ENCODE assay signal across 8 cellular contexts in the genomic region with DNA sequence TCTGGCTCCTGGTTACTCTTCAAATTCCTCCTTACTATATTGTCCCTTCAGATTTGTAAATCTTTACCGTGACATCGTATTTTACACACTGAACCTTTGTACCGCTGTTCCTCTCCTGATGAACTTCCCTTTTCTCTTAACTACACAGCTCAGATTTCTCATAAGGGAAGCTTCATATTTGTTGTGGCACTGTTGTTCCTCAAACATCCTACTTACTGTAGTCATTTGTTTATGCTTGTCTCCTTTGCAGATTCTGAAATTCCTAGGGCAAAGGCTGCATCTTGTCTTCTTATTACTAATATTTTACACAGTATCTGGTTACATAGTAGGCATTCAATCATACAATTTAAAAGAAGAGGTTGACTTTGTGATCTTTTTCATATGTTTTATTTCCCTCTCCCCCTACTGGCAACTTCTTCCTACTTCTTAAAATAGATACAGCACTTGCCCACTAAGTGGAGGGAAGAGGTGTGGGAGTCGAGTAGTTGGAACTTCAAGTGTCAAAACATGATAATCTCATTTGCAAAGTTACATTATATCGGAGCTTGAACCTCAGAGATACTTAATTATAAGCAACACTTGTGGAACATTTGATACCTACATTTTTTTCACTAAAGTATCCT. TPM values are rescaled to one million over a fixed set of nuclear protein-coding genes. Genes with fewer than 3 reads are reported as not detected.
DNase-seq lines count a peak whose midpoint lies in the region; ATAC-seq and TF ChIP-seq lines count a peak whose summit lies in the region.

No MANE protein-coding gene starts in this region.

- H3K9me3 ChIP-seq in Loucy (ENCODE audit: insufficient read depth, low read depth, low read length) (no peaks in the 10 kb centered on the region), endodermal cell (ENCODE audit: control insufficient read depth, low read length) (no peaks in the 10 kb centered on the region)

- no peaks in the 10 kb centered on the region for H4K20me1 ChIP-seq in Loucy (ENCODE audit: insufficient read depth, low read length, poor library complexity, severe bottlenecking)

- no peaks in the 10 kb centered on the region for H3K79me2 ChIP-seq in Loucy (ENCODE audit: insufficient read depth, low read length)

- no peaks in the 10 kb centered on the region for H3K36me3 ChIP-seq in Loucy (ENCODE audit: insufficient read depth, low read length)
- H3K36me3 ChIP-seq in endodermal cell (ENCODE audit: control insufficient read depth, insufficient read depth, low read length) = no peaks in the 10 kb centered on the region

- H3K36me3 Mint-ChIP-seq in endodermal cell (ENCODE audit: low read depth) = no peaks in the 10 kb centered on the region

- H2AFZ ChIP-seq in Loucy (ENCODE audit: low read length) = 0 out of 2 replicates have a peak overlapping the region, but pooled peaks have one; percentile 39

- peak; percentile 36 for ATAC-seq in GM18909 (IDR thresholded peaks at IDR 0.05; ENCODE audit: poor library complexity, unreplicated experiment)
- no peak for ATAC-seq in HG03457 (IDR thresholded peaks at IDR 0.05; ENCODE audit: unreplicated experiment)

- DNase-seq in endodermal cell = no peak
- DNase-seq in retinal pigment epithelial cell (ENCODE audit: low read depth) = no peak
- no peak for DNase-seq in NCI-H748 treated with DMSO at 0.1 percent for 48 hours (lab: John Stamatoyannopoulos, UW)
- no peak for DNase-seq in stimulated activated CD4-positive, alpha-beta T cell treated with anti-CD3 and anti-CD28 coated beads, Interleukin-4, amount 100 ng/mL, for 1 hour
- DNase-seq in GM19240 (ENCODE audit: insufficient read length, low spot score) = no peak

- H3K27ac Mint-ChIP-seq in endodermal cell = no peak overlapping the region

- no peaks in the 10 kb centered on the region for H3K4me1 ChIP-seq in Loucy (ENCODE audit: insufficient read depth, low read length, poor library complexity, severe bottlenecking)
- peaks cover 4% of the 10 kb centered on the region for H3K4me1 ChIP-seq in endodermal cell (ENCODE audit: control insufficient read depth, insufficient read depth, low read length)

- H3K9ac ChIP-seq in Loucy (ENCODE audit: low read depth, low read length, poor library complexity, severe bottlenecking) = no peak overlapping the region
- H3K9ac ChIP-seq in endodermal cell (ENCODE audit: extremely low read depth, low read length, poor library complexity, severe bottlenecking) = no peak overlapping the region

- no peaks in the 10 kb centered on the region for H3K9me2 ChIP-seq in Loucy (replicated peaks; ENCODE audit: low read depth, low read length)

- H3F3A ChIP-seq in Loucy (ENCODE audit: low read depth) = no peaks in the 10 kb centered on the region

- peak; percentile 51 for TF ChIP-seq CTCF in Loucy (conservative IDR thresholded peaks at IDR 0.05; ENCODE audit: low read length)
- peak; percentile 68 for TF ChIP-seq CTCF in endodermal cell (conservative IDR thresholded peaks at IDR 0.05)
- TF ChIP-seq CTCF in retinal pigment epithelial cell (conservative IDR thresholded peaks at IDR 0.05; ENCODE audit: low read depth, low read length) = peak; percentile 38

- H3K27me3 ChIP-seq in Loucy (ENCODE audit: insufficient read depth, low read length, poor library complexity, severe bottlenecking) (no peaks in the 10 kb centered on the region), endodermal cell (ENCODE audit: control insufficient read depth, insufficient read depth, low read length, poor library complexity, severe bottlenecking) (no peaks in the 10 kb centered on the region)

- no peak overlapping the region for H3K4me3 Mint-ChIP-seq in endodermal cell

- no peak overlapping the region for H3K27ac ChIP-seq in endodermal cell (ENCODE audit: low read depth, low read length)

- H3K4me1 Mint-ChIP-seq in endodermal cell = peaks cover 6% of the 10 kb centered on the region

- WGBS in endodermal cell (ENCODE audit: insufficient coverage in 1 of 2, insufficient read length in 1 of 2), 2 experiments = 92 to 95% methylated on average over 3 to 4 of the region's 5 CpGs

- H3K4me3 ChIP-seq in Loucy (ENCODE audit: low read length, poor library complexity, severe bottlenecking) (no peak overlapping the region), endodermal cell (ENCODE audit: low read length) (no peak overlapping the region), retinal pigment epithelial cell (ENCODE audit: low read length) (no peak overlapping the region)

- H3K4me2 ChIP-seq in Loucy (ENCODE audit: low read depth, low read length, poor library complexity, severe bottlenecking) = no peak overlapping the region

- H3K9me3 Mint-ChIP-seq in endodermal cell = no peaks in the 10 kb centered on the region

- no peaks in the 10 kb centered on the region for H3K27me3 Mint-ChIP-seq in endodermal cell (ENCODE audit: insufficient read depth)

RNA-seq across cellular contexts. Expression of a gene that starts 50.0 kb away (rescaled TPM):
- total RNA-seq in endodermal cell = 10 to 100 TPM; 12.0 to 15.5 TPM
- polyA plus RNA-seq in endodermal cell (2013, experiment 1 of 2) = 11.6 TPM
- 12.5 TPM for polyA plus RNA-seq in endodermal cell (2013, experiment 2 of 2)
